1 cellular context compared by ENCODE assay signal in the genomic region with DNA sequence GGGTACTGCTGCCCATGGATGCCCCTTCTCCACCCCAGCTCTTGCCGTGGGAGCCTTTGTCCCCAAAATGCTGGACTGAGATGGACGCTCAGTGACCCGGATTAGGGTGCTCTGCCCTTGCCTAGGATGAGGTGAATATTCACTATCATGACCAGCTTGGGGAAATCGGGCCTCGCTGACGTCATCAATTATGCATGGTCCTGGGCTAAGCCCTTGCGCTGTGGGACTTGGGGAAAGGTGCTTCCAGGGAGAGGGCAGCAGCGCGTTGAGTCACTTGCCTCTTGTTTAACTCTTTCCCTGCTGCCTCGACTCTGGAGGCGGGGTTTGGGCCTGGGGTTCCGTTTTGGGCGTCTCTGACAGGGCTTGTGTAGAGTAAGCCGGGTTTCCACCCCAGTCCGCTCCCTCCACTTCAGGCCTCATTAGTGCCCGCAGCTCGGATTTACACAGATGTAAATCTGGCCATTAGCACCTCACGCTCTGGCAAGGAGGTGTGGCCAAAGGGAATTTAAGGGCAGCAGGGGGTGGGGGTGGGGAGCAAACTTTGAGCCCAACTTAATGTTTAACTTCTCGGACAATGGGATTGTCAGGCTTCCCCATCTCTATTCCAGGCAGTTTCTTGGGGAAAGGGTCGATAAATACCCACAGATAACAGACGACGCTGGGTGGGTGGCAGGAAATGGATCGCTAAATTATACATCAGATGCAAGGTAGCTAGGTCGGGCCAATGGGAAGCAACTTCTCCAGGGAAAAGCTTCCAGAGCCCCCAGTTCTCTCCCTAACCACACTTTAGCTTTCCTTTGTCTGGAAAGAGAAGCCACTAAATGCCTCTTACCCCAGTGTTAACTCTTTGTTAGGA.
TF ChIP-seq lines count a peak whose summit lies in the region.

No MANE protein-coding gene starts in this region.

TF ChIP-seq in HepG2, 621 proteins besides CTCF, POLR2A, EP300 and RAD21 (continued from another document and continues in another):
- TF ChIP-seq, protein P1, sequence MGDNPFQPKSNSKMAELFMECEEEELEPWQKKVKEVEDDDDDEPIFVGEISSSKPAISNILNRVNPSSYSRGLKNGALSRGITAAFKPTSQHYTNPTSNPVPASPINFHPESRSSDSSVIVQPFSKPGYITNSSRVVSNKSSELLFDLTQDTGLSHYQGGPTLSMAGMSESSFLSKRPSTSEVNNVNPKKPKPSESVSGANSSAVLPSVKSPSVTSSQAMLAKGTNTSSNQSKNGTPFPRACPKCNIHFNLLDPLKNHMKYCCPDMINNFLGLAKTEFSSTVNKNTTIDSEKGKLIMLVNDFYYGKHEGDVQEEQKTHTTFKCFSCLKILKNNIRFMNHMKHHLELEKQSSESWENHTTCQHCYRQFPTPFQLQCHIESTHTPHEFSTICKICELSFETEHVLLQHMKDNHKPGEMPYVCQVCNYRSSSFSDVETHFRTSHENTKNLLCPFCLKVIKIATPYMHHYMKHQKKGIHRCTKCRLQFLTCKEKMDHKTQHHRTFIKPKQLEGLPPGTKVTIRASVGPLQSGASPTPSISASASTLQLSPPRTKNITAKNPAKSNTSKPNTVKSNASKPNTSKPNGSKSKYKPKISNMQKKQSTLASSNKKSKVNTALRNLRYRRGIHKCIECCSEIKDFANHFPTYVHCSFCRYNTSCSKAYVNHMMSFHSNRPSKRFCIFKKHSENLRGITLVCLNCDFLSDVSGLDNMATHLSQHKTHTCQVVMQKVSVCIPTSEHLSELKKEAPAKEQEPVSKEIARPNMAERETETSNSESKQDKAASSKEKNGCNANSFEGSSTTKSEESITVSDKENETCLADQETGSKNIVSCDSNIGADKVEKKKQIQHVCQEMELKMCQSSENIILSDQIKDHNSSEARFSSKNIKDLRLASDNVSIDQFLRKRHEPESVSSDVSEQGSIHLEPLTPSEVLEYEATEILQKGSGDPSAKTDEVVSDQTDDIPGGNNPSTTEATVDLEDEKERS (CRISPR knock-in tag; IDR thresholded peaks at IDR 0.05) = peak; percentile 38; the same call in 1 of the 2 replicates
- TF ChIP-seq BRD4 (CRISPR knock-in tag; IDR thresholded peaks at IDR 0.05) (peak; percentile 53; the same call in 1 of the 2 replicates), KMT2A (CRISPR knock-in tag; IDR thresholded peaks at IDR 0.05) (no peak), RARA (CRISPR knock-in tag; IDR thresholded peaks at IDR 0.05) (peak; percentile 16; the same call in 1 of the 2 replicates), HES4 (CRISPR knock-in tag; IDR thresholded peaks at IDR 0.05; ENCODE audit: borderline replicate concordance) (peak; percentile 32; the same call in 1 of the 2 replicates), IRX3 (CRISPR knock-in tag; IDR thresholded peaks at IDR 0.05; ENCODE audit: borderline replicate concordance, low read depth) (no peak), ZMAT3 (CRISPR knock-in tag; conservative IDR thresholded peaks at IDR 0.05) (no peak), ZNF451 (CRISPR knock-in tag; IDR thresholded peaks at IDR 0.05) (no peak), KDM5A (IDR thresholded peaks at IDR 0.05; ENCODE audit: borderline replicate concordance, low read length) (no peak; the same call in 1 of the 2 replicates), MATR3 (CRISPR knock-in tag; IDR thresholded peaks at IDR 0.05) (no peak), ZNF781 (CRISPR knock-in tag; IDR thresholded peaks at IDR 0.05; ENCODE audit: borderline replicate concordance, not compliant biosample characterization) (peak; percentile 70), SP2 (CRISPR knock-in tag; IDR thresholded peaks at IDR 0.05) (no peak), YEATS4 (CRISPR knock-in tag; IDR thresholded peaks at IDR 0.05; ENCODE audit: borderline replicate concordance) (peak; percentile 53; the same call in 1 of the 2 replicates), ZSCAN21 (CRISPR knock-in tag; IDR thresholded peaks at IDR 0.05; ENCODE audit: borderline replicate concordance) (no peak; the same call in 1 of the 2 replicates), MLLT10 (CRISPR knock-in tag; IDR thresholded peaks at IDR 0.05) (no peak), ATRX (CRISPR knock-in tag; IDR thresholded peaks at IDR 0.05; ENCODE audit: borderline replicate concordance) (no peak; the same call in 1 of the 2 replicates), HNRNPLL (IDR thresholded peaks at IDR 0.05; ENCODE audit: low read depth, low read length, poor library complexity, severe bottlenecking) (no peak), ELF3 (CRISPR knock-in tag; IDR thresholded peaks at IDR 0.05) (peak; percentile 50), ZNF3 (CRISPR knock-in tag; IDR thresholded peaks at IDR 0.05) (peak; percentile 41; the same call in 1 of the 2 replicates), ZNF879 (CRISPR knock-in tag; IDR thresholded peaks at IDR 0.05) (no peak), ZNF75D (CRISPR knock-in tag; IDR thresholded peaks at IDR 0.05; ENCODE audit: borderline replicate concordance) (no peak), TBP (CRISPR knock-in tag; IDR thresholded peaks at IDR 0.05) (no peak), SIN3A (IDR thresholded peaks at IDR 0.05; ENCODE audit: borderline replicate concordance, low read depth, low read length) (0 out of 2 replicates have a peak, but pooled peaks have one; percentile 32), DMAP1 (CRISPR knock-in tag; IDR thresholded peaks at IDR 0.05) (peak; percentile 38), PAX8 (CRISPR knock-in tag; IDR thresholded peaks at IDR 0.05; ENCODE audit: borderline replicate concordance) (no peak), ZFP82 (CRISPR knock-in tag; IDR thresholded peaks at IDR 0.05; ENCODE audit: borderline replicate concordance) (no peak), ZNF772 (CRISPR knock-in tag; IDR thresholded peaks at IDR 0.05) (no peak), TBL1XR1 (IDR thresholded peaks at IDR 0.05; ENCODE audit: borderline replicate concordance, low read length, partially characterized antibody) (no peak), HOXA5 (CRISPR knock-in tag; IDR thresholded peaks at IDR 0.05) (no peak), RORA (CRISPR knock-in tag; IDR thresholded peaks at IDR 0.05) (no peak), BHLHE40 (IDR thresholded peaks at IDR 0.05; ENCODE audit: low read length) (no peak)
- TF ChIP-seq, protein P2, sequence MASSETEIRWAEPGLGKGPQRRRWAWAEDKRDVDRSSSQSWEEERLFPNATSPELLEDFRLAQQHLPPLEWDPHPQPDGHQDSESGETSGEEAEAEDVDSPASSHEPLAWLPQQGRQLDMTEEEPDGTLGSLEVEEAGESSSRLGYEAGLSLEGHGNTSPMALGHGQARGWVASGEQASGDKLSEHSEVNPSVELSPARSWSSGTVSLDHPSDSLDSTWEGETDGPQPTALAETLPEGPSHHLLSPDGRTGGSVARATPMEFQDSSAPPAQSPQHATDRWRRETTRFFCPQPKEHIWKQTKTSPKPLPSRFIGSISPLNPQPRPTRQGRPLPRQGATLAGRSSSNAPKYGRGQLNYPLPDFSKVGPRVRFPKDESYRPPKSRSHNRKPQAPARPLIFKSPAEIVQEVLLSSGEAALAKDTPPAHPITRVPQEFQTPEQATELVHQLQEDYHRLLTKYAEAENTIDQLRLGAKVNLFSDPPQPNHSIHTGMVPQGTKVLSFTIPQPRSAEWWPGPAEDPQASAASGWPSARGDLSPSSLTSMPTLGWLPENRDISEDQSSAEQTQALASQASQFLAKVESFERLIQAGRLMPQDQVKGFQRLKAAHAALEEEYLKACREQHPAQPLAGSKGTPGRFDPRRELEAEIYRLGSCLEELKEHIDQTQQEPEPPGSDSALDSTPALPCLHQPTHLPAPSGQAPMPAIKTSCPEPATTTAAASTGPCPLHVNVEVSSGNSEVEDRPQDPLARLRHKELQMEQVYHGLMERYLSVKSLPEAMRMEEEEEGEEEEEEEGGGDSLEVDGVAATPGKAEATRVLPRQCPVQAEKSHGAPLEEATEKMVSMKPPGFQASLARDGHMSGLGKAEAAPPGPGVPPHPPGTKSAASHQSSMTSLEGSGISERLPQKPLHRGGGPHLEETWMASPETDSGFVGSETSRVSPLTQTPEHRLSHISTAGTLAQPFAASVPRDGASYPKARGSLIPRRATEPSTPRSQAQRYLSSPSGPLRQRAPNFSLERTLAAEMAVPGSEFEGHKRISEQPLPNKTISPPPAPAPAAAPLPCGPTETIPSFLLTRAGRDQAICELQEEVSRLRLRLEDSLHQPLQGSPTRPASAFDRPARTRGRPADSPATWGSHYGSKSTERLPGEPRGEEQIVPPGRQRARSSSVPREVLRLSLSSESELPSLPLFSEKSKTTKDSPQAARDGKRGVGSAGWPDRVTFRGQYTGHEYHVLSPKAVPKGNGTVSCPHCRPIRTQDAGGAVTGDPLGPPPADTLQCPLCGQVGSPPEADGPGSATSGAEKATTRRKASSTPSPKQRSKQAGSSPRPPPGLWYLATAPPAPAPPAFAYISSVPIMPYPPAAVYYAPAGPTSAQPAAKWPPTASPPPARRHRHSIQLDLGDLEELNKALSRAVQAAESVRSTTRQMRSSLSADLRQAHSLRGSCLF (CRISPR knock-in tag; IDR thresholded peaks at IDR 0.05; ENCODE audit: borderline replicate concordance) = no peak
- TF ChIP-seq, protein P3, sequence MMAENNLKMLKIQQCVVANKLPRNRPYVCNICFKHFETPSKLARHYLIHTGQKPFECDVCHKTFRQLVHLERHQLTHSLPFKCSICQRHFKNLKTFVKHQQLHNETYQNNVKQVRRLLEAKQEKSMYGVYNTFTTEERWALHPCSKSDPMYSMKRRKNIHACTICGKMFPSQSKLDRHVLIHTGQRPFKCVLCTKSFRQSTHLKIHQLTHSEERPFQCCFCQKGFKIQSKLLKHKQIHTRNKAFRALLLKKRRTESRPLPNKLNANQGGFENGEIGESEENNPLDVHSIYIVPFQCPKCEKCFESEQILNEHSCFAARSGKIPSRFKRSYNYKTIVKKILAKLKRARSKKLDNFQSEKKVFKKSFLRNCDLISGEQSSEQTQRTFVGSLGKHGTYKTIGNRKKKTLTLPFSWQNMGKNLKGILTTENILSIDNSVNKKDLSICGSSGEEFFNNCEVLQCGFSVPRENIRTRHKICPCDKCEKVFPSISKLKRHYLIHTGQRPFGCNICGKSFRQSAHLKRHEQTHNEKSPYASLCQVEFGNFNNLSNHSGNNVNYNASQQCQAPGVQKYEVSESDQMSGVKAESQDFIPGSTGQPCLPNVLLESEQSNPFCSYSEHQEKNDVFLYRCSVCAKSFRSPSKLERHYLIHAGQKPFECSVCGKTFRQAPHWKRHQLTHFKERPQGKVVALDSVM (CRISPR knock-in tag; IDR thresholded peaks at IDR 0.05) = no peak
- TF ChIP-seq, protein P4, sequence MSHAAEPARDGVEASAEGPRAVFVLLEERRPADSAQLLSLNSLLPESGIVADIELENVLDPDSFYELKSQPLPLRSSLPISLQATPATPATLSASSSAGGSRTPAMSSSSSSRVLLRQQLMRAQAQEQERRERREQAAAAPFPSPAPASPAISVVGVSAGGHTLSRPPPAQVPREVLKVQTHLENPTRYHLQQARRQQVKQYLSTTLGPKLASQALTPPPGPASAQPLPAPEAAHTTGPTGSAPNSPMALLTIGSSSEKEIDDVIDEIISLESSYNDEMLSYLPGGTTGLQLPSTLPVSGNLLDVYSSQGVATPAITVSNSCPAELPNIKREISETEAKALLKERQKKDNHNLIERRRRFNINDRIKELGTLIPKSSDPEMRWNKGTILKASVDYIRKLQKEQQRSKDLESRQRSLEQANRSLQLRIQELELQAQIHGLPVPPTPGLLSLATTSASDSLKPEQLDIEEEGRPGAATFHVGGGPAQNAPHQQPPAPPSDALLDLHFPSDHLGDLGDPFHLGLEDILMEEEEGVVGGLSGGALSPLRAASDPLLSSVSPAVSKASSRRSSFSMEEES (CRISPR knock-in tag; IDR thresholded peaks at IDR 0.05) = no peak
- TF ChIP-seq, protein P5, sequence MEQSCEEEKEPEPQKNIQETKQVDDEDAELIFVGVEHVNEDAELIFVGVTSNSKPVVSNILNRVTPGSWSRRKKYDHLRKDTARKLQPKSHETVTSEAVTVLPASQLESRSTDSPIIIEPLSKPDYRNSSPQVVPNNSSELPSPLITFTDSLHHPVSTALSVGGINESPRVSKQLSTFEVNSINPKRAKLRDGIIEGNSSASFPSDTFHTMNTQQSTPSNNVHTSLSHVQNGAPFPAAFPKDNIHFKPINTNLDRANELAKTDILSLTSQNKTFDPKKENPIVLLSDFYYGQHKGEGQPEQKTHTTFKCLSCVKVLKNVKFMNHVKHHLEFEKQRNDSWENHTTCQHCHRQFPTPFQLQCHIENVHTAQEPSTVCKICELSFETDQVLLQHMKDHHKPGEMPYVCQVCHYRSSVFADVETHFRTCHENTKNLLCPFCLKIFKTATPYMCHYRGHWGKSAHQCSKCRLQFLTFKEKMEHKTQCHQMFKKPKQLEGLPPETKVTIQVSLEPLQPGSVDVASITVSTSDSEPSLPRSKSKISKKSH (CRISPR knock-in tag; IDR thresholded peaks at IDR 0.05; ENCODE audit: borderline replicate concordance) = no peak
- TF ChIP-seq, protein P6, sequence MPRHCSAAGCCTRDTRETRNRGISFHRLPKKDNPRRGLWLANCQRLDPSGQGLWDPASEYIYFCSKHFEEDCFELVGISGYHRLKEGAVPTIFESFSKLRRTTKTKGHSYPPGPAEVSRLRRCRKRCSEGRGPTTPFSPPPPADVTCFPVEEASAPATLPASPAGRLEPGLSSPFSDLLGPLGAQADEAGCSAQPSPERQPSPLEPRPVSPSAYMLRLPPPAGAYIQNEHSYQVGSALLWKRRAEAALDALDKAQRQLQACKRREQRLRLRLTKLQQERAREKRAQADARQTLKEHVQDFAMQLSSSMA (CRISPR knock-in tag; IDR thresholded peaks at IDR 0.05) = no peak
- TF ChIP-seq, protein P7, sequence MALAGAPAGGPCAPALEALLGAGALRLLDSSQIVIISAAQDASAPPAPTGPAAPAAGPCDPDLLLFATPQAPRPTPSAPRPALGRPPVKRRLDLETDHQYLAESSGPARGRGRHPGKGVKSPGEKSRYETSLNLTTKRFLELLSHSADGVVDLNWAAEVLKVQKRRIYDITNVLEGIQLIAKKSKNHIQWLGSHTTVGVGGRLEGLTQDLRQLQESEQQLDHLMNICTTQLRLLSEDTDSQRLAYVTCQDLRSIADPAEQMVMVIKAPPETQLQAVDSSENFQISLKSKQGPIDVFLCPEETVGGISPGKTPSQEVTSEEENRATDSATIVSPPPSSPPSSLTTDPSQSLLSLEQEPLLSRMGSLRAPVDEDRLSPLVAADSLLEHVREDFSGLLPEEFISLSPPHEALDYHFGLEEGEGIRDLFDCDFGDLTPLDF (CRISPR knock-in tag; IDR thresholded peaks at IDR 0.05) = no peak
- TF ChIP-seq, protein P8, sequence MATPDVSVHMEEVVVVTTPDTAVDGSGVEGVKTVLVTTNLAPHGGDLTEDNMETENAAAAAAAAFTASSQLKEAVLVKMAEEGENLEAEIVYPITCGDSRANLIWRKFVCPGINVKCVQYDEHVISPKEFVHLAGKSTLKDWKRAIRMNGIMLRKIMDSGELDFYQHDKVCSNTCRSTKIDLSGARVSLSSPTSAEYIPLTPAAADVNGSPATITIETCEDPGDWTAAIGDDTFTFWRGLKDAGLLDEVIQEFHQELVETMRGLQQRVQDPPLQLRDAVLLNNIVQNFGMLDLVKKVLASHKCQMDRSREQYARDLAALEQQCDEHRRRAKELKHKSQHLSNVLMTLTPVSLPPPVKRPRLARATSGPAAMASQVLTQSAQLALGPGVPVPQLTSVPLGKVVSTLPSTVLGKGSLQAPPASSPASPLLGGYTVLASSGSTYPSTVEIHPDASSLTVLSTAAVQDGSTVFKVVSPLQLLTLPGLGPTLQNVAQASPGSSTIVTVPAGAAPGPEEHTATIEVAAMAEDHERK (CRISPR knock-in tag; IDR thresholded peaks at IDR 0.05; ENCODE audit: low read depth) = no peak; the same call in 1 of the 2 replicates
- TF ChIP-seq, protein P9, sequence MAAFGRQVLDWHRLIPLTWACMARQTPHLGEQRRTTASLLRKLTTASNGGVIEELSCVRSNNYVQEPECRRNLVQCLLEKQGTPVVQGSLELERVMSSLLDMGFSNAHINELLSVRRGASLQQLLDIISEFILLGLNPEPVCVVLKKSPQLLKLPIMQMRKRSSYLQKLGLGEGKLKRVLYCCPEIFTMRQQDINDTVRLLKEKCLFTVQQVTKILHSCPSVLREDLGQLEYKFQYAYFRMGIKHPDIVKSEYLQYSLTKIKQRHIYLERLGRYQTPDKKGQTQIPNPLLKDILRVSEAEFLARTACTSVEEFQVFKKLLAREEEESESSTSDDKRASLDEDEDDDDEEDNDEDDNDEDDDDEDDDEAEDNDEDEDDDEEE (CRISPR knock-in tag; IDR thresholded peaks at IDR 0.05) = peak; percentile 85; the same call in 1 of the 2 replicates
